12 cellular contexts compared by ENCODE assay signal in the genomic region with DNA sequence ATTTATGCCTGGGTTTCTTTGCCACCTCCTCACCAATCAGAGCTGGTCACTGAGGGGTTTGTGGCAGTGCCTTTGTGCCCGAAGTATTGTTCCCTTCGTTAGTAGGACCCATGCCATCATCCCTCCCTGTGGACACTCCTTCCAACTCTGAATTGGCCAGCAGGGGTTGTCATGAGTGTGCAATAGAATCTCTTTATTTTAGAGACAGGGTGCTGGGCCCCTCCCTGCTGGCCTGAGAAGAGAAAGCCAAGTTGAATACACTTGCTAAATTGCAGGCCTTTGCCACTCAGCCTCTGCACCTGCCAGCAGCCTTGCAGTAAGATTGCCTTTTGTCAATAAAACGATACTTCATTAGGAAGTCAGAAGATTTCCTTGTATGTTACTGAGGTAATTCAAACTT. TPM values are rescaled to one million over a fixed set of nuclear protein-coding genes. Genes with fewer than 3 reads are reported as not detected.
DNase-seq lines count a peak whose midpoint lies in the region; ATAC-seq and TF ChIP-seq lines count a peak whose summit lies in the region.
"Had no signal": no experiment of that assay in that cellular context is flagged by ENCODE, and none has a peak within 500 bp of the region (broad histone marks: within the 10 kb centered on the region; RNA-seq: fewer than 3 reads in every experiment).

No MANE protein-coding gene starts in this region.

- H3K4me1 Mint-ChIP-seq in activated CD4-positive, alpha-beta T cell treated with anti-CD3 and anti-CD28 coated beads, Interleukin-2, amount 10 ng/mL, durations not matched to agents 24 days and 14 days = no peaks in the 10 kb centered on the region
- H3K4me1 Mint-ChIP-seq: activated naive CD4-positive, alpha-beta T cell treated with anti-CD3 and anti-CD28 coated beads, Interleukin-2, amount 50 U/mL, for 24 hours had no signal

- intact Hi-C loops in Right ventricle myocardium superior (cut with DNase I) = no loop called here
- intact Hi-C loops in activated CD4-positive, alpha-beta T cell treated with anti-CD3 and anti-CD28 coated beads, Interleukin-2, amount 10 ng/mL, durations not matched to agents 24 days and 14 days (cut with micrococcal nuclease) = no loop called here

- TF ChIP-seq CTCF in right atrium auricular region (IDR thresholded peaks at IDR 0.05) = peak in 1 of 2 donors; percentile 25

- H3K27ac ChIP-seq in right atrium auricular region = no peak overlapping the region
- H3K27ac ChIP-seq in SJCRH30 = no peak overlapping the region

- peaks cover 35% of the 10 kb centered on the region for H3K36me3 Mint-ChIP-seq in activated CD4-positive, alpha-beta T cell treated with anti-CD3 and anti-CD28 coated beads, Interleukin-2, amount 10 ng/mL, durations not matched to agents 24 days and 14 days (ENCODE audit: low read depth)

- H3K4me3 Mint-ChIP-seq in activated CD4-positive, alpha-beta T cell treated with anti-CD3 and anti-CD28 coated beads, Interleukin-2, amount 10 ng/mL, durations not matched to agents 24 days and 14 days = no peak overlapping the region
- H3K4me3 Mint-ChIP-seq: activated naive CD4-positive, alpha-beta T cell treated with anti-CD3 and anti-CD28 coated beads, Interleukin-2, amount 50 U/mL, for 24 hours had no signal

- ATAC-seq in Right ventricle myocardium superior (ENCODE audit: poor library complexity) (peak; percentile 86), HG02840 (IDR thresholded peaks at IDR 0.05; ENCODE audit: low FRiP score, unreplicated experiment) (no peak)
- no peak for ATAC-seq in stimulated activated naive CD8-positive, alpha-beta T cell treated with anti-CD3 and anti-CD28 coated beads, Interleukin-15, Interleukin-2, amounts not matched to agents 100 U/mL and 50 U/mL, for 24 hours

- H3K27me3 ChIP-seq in right atrium auricular region (no peaks in the 10 kb centered on the region), SJCRH30 (no peaks in the 10 kb centered on the region)

- no peaks in the 10 kb centered on the region for H3K4me1 ChIP-seq in right atrium auricular region
- H3K4me1 ChIP-seq in SJCRH30 = no peaks in the 10 kb centered on the region

- no peak overlapping the region for H3K4me3 ChIP-seq in right atrium auricular region
- no peak overlapping the region for H3K4me3 ChIP-seq in SJCRH30

- H3K9me3 Mint-ChIP-seq in activated CD4-positive, alpha-beta T cell treated with anti-CD3 and anti-CD28 coated beads, Interleukin-2, amount 10 ng/mL, durations not matched to agents 24 days and 14 days = no peaks in the 10 kb centered on the region
- H3K9me3 Mint-ChIP-seq: activated naive CD4-positive, alpha-beta T cell treated with anti-CD3 and anti-CD28 coated beads, Interleukin-2, amount 50 U/mL, for 24 hours had no signal

- H3K27ac Mint-ChIP-seq in activated CD4-positive, alpha-beta T cell treated with anti-CD3 and anti-CD28 coated beads, Interleukin-2, amount 10 ng/mL, durations not matched to agents 24 days and 14 days = no peak overlapping the region
- H3K27ac Mint-ChIP-seq: activated naive CD4-positive, alpha-beta T cell treated with anti-CD3 and anti-CD28 coated beads, Interleukin-2, amount 50 U/mL, for 24 hours had no signal

- H3K27me3 Mint-ChIP-seq in activated CD4-positive, alpha-beta T cell treated with anti-CD3 and anti-CD28 coated beads, Interleukin-2, amount 10 ng/mL, durations not matched to agents 24 days and 14 days = no peaks in the 10 kb centered on the region
- H3K27me3 Mint-ChIP-seq: activated naive CD4-positive, alpha-beta T cell treated with anti-CD3 and anti-CD28 coated beads, Interleukin-2, amount 50 U/mL, for 24 hours had no signal

- peaks cover 5% of the 10 kb centered on the region for H3K36me3 ChIP-seq in right atrium auricular region
- H3K36me3 ChIP-seq in SJCRH30 = peaks cover 66% of the 10 kb centered on the region

- H3K9me3 ChIP-seq in right atrium auricular region (no peaks in the 10 kb centered on the region), SJCRH30 (replicated peaks) (no peaks in the 10 kb centered on the region)

- no peak for DNase-seq in Right ventricle myocardium superior
- no peak for DNase-seq in right atrium auricular region (ENCODE audit: low spot score)
- DNase-seq in SJCRH30 = peak; percentile 17 to 30
- peak; percentile 38 to 43 for DNase-seq in hippocampal formation (lab: John Stamatoyannopoulos, UW)
- DNase-seq in HPDE6-E6E7 (ENCODE audit: extremely low spot score) = no peak
- DNase-seq in stimulated activated naive CD8-positive, alpha-beta T cell treated with anti-CD3 and anti-CD28 coated beads, Interleukin-15, Interleukin-2, amounts not matched to agents 100 U/mL and 50 U/mL, for 24 hours = no peak
- DNase-seq in activated CD4-positive, alpha-beta T cell treated with anti-CD3 and anti-CD28 coated beads, Interleukin-2, amount 10 ng/mL, durations not matched to agents 24 days and 14 days = no peak
- DNase-seq: T-helper 2 cell had no signal

RNA-seq across cellular contexts. Expression of a gene that starts 40.7 kb away (rescaled TPM):
- total RNA-seq in Right ventricle myocardium superior (not detected), right atrium auricular region (not detected)
- not detected in 2 replicates for total RNA-seq in SJCRH30 (2014; rRNA removed; shearing (Covaris generic))
- total RNA-seq in activated CD4-positive, alpha-beta T cell treated with anti-CD3 and anti-CD28 coated beads, Interleukin-2, amount 10 ng/mL, durations not matched to agents 24 days and 14 days = not detected in 2 replicates
- total RNA-seq: skeletal muscle tissue, temporal lobe had no signal

Comparison
In these comparisons a context has a peak if more than half of its experiments do, and no peak if none do; other contexts are left out.
1. DNase-seq: peak in SJCRH30 (2 of 2) and hippocampal formation (2 of 2); none in Right ventricle myocardium superior (single experiment), right atrium auricular region (single experiment), HPDE6-E6E7 (single experiment), stimulated activated naive CD8-positive, alpha-beta T cell treated with anti-CD3 and anti-CD28 coated beads, Interleukin-15, Interleukin-2, amounts not matched to agents 100 U/mL and 50 U/mL, for 24 hours (single experiment) and activated CD4-positive, alpha-beta T cell treated with anti-CD3 and anti-CD28 coated beads, Interleukin-2, amount 10 ng/mL, durations not matched to agents 24 days and 14 days (single experiment).